In the genomic region with DNA sequence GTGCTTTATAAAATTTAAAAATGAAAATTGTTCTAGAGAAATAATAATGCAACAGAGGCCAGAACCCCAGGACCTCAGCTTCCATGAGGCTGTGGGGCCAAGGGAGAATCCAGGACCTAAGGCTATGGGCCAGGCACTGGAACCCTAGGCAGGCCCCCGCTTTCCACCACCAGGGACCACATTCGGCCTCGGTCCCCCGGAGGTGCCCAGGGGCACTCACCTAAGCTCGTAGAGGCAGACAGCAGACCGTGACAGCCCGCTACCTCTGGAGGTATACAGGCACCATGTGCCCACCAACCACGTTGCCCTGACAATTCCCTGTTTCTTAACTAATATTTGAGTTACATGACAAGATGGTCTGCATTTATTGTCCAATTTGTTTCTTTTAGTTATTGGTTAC, we compare ENCODE assay signal across 31 cellular contexts. TPM values are rescaled to one million over a fixed set of nuclear protein-coding genes. Genes with fewer than 3 reads are reported as not detected.
"Had no signal": no experiment of that assay in that cellular context is flagged by ENCODE, and none has a peak within 500 bp of the region (broad histone marks: within the 10 kb centered on the region; RNA-seq: fewer than 3 reads in every experiment).

No MANE protein-coding gene starts in this region.

- DNase-seq: stimulated activated CD4-positive, alpha-beta T cell treated with anti-CD3 and anti-CD28 coated beads, Interleukin-2, amount 100 ng/mL, for 48 hours; stimulated activated CD4-positive, alpha-beta T cell treated with anti-CD3 and anti-CD28 coated beads, Interleukin-4, amount 100 ng/mL, for 1 hour; stimulated activated CD4-positive, alpha-beta T cell treated with anti-CD3 and anti-CD28 coated beads, Interleukin-4, amount 100 ng/mL, for 24 hours; stimulated activated CD4-positive, alpha-beta T cell treated with anti-CD3 and anti-CD28 coated beads, Interleukin-4, amount 100 ng/mL, for 4 hours; stimulated activated CD8-positive, alpha-beta memory T cell treated with anti-CD3 and anti-CD28 coated beads, Interleukin-4, amount 100 ng/mL, for 48 hours; stimulated activated naive B cell treated with anti-CD40 and anti-IgM and Interleukin-4, amounts not matched to agents 10 μg/mL and 1 μg/mL and 100 μg/mL, for 72 hours; stimulated activated naive CD4-positive, alpha-beta T cell; stimulated activated naive CD4-positive, alpha-beta T cell treated with Interleukin-2 at 50 U/mL for 16 hours; stimulated activated naive CD8-positive, alpha-beta T cell treated with anti-CD3 and anti-CD28 coated beads, Interleukin-15, amount 100 ng/mL, for 72 hours; stimulated activated naive CD8-positive, alpha-beta T cell treated with anti-CD3 and anti-CD28 coated beads, Interleukin-15, Interleukin-2, amounts not matched to agents 100 U/mL and 50 U/mL, for 24 hours; stomach; substantia nigra; testis; thyroid gland; tibial artery; transverse colon; upper lobe of right lung; uterus had no signal

- H3K4me1 ChIP-seq: stomach, suprapubic skin, testis, thyroid gland, tibial artery, tibial nerve, transverse colon, upper lobe of left lung, upper lobe of right lung, uterus, vagina had no signal

- H3K4me1 Mint-ChIP-seq: stimulated activated effector memory CD8-positive, alpha-beta T cell treated with anti-CD3 and anti-CD28 coated beads, Interleukin-12 subunit alpha, Interleukin-12 subunit beta, amount 100 ng/mL, for 72 hours; stimulated activated memory B cell treated with anti-CD40 and anti-IgM and Interleukin-4, amounts not matched to agents 10 μg/mL and 1 μg/mL and 100 μg/mL, for 72 hours; stimulated activated naive B cell treated with anti-CD40 and anti-IgM and Interleukin-4, amounts not matched to agents 10 μg/mL and 1 μg/mL and 100 μg/mL, for 72 hours; stimulated activated naive CD8-positive, alpha-beta T cell treated with anti-CD3 and anti-CD28 coated beads, Interleukin-15, amount 100 ng/mL, for 72 hours had no signal

- ATAC-seq: stimulated activated effector memory CD8-positive, alpha-beta T cell treated with anti-CD3 and anti-CD28 coated beads, Interleukin-12 subunit alpha, Interleukin-12 subunit beta, amount 100 ng/mL, for 72 hours; stimulated activated memory B cell treated with anti-CD40 and anti-IgM and Interleukin-4, amounts not matched to agents 10 μg/mL and 1 μg/mL and 100 μg/mL, for 72 hours; stimulated activated naive B cell treated with anti-CD40 and anti-IgM and Interleukin-4, amounts not matched to agents 10 μg/mL and 1 μg/mL and 100 μg/mL, for 72 hours; stimulated activated naive CD8-positive, alpha-beta T cell treated with anti-CD3 and anti-CD28 coated beads, Interleukin-15, amount 100 ng/mL, for 72 hours; stimulated activated naive CD8-positive, alpha-beta T cell treated with anti-CD3 and anti-CD28 coated beads, Interleukin-15, Interleukin-2, amounts not matched to agents 100 U/mL and 50 U/mL, for 24 hours; upper lobe of right lung had no signal

- H3K4me3 Mint-ChIP-seq: stimulated activated effector memory CD8-positive, alpha-beta T cell treated with anti-CD3 and anti-CD28 coated beads, Interleukin-12 subunit alpha, Interleukin-12 subunit beta, amount 100 ng/mL, for 72 hours; stimulated activated memory B cell treated with anti-CD40 and anti-IgM and Interleukin-4, amounts not matched to agents 10 μg/mL and 1 μg/mL and 100 μg/mL, for 72 hours; stimulated activated naive B cell treated with anti-CD40 and anti-IgM and Interleukin-4, amounts not matched to agents 10 μg/mL and 1 μg/mL and 100 μg/mL, for 72 hours; stimulated activated naive CD8-positive, alpha-beta T cell treated with anti-CD3 and anti-CD28 coated beads, Interleukin-15, amount 100 ng/mL, for 72 hours; stimulated activated naive CD8-positive, alpha-beta T cell treated with anti-CD3 and anti-CD28 coated beads, Interleukin-15, Interleukin-2, amounts not matched to agents 100 ng/mL and 50 ng/mL, for 24 hours; type B pancreatic cell had no signal

- H3K36me3 Mint-ChIP-seq: stimulated activated effector memory CD8-positive, alpha-beta T cell treated with anti-CD3 and anti-CD28 coated beads, Interleukin-12 subunit alpha, Interleukin-12 subunit beta, amount 100 ng/mL, for 72 hours; stimulated activated memory B cell treated with anti-CD40 and anti-IgM and Interleukin-4, amounts not matched to agents 10 μg/mL and 1 μg/mL and 100 μg/mL, for 72 hours; stimulated activated naive B cell treated with anti-CD40 and anti-IgM and Interleukin-4, amounts not matched to agents 10 μg/mL and 1 μg/mL and 100 μg/mL, for 72 hours; type B pancreatic cell had no signal

- H3K9me3 ChIP-seq: stomach, suprapubic skin, testis, thoracic aorta, thyroid gland, tibial artery, tibial nerve, transverse colon, upper lobe of left lung, upper lobe of right lung, uterus, vagina had no signal

- H3K9me3 Mint-ChIP-seq: stimulated activated effector memory CD8-positive, alpha-beta T cell treated with anti-CD3 and anti-CD28 coated beads, Interleukin-12 subunit alpha, Interleukin-12 subunit beta, amount 100 ng/mL, for 72 hours; stimulated activated memory B cell treated with anti-CD40 and anti-IgM and Interleukin-4, amounts not matched to agents 10 μg/mL and 1 μg/mL and 100 μg/mL, for 72 hours; stimulated activated naive CD8-positive, alpha-beta T cell treated with anti-CD3 and anti-CD28 coated beads, Interleukin-15, amount 100 ng/mL, for 72 hours; stimulated activated naive CD8-positive, alpha-beta T cell treated with anti-CD3 and anti-CD28 coated beads, Interleukin-15, Interleukin-2, amounts not matched to agents 100 ng/mL and 50 ng/mL, for 24 hours; type B pancreatic cell had no signal

- H3K27ac Mint-ChIP-seq: stimulated activated effector memory CD8-positive, alpha-beta T cell treated with anti-CD3 and anti-CD28 coated beads, Interleukin-12 subunit alpha, Interleukin-12 subunit beta, amount 100 ng/mL, for 72 hours; stimulated activated memory B cell treated with anti-CD40 and anti-IgM and Interleukin-4, amounts not matched to agents 10 μg/mL and 1 μg/mL and 100 μg/mL, for 72 hours; stimulated activated naive B cell treated with anti-CD40 and anti-IgM and Interleukin-4, amounts not matched to agents 10 μg/mL and 1 μg/mL and 100 μg/mL, for 72 hours; stimulated activated naive CD8-positive, alpha-beta T cell treated with anti-CD3 and anti-CD28 coated beads, Interleukin-15, amount 100 ng/mL, for 72 hours; stimulated activated naive CD8-positive, alpha-beta T cell treated with anti-CD3 and anti-CD28 coated beads, Interleukin-15, Interleukin-2, amounts not matched to agents 100 ng/mL and 50 ng/mL, for 24 hours; type B pancreatic cell had no signal

- H3K27me3 ChIP-seq: stomach, suprapubic skin, testis, thyroid gland, tibial artery, tibial nerve, transverse colon, upper lobe of left lung, upper lobe of right lung, uterus, vagina had no signal

- H3K27ac ChIP-seq: stomach, suprapubic skin, testis, thoracic aorta, thyroid gland, tibial artery, tibial nerve, transverse colon, upper lobe of left lung, upper lobe of right lung, uterus, vagina had no signal

- H3K27me3 Mint-ChIP-seq: stimulated activated memory B cell treated with anti-CD40 and anti-IgM and Interleukin-4, amounts not matched to agents 10 μg/mL and 1 μg/mL and 100 μg/mL, for 72 hours; stimulated activated naive B cell treated with anti-CD40 and anti-IgM and Interleukin-4, amounts not matched to agents 10 μg/mL and 1 μg/mL and 100 μg/mL, for 72 hours; stimulated activated naive CD8-positive, alpha-beta T cell treated with anti-CD3 and anti-CD28 coated beads, Interleukin-15, amount 100 ng/mL, for 72 hours; stimulated activated naive CD8-positive, alpha-beta T cell treated with anti-CD3 and anti-CD28 coated beads, Interleukin-15, Interleukin-2, amounts not matched to agents 100 ng/mL and 50 ng/mL, for 24 hours; type B pancreatic cell had no signal

- H3K4me3 ChIP-seq: stomach, suprapubic skin, testis, thoracic aorta, thyroid gland, tibial artery, tibial nerve, transverse colon, upper lobe of left lung, upper lobe of right lung, uterus, vagina had no signal

- H3K36me3 ChIP-seq: stomach, suprapubic skin, thoracic aorta, thyroid gland, tibial artery, tibial nerve, transverse colon, upper lobe of left lung, upper lobe of right lung, uterus, vagina had no signal

RNA-seq across cellular contexts. Expression of a gene that starts 49.5 kb away (rescaled TPM):
- total RNA-seq: stomach, subcutaneous adipose tissue, suprapubic skin, temporal lobe, thoracic aorta, tibial nerve, transverse colon, upper lobe of left lung, upper lobe of right lung, ureter, urinary bladder, uterus, vagina had no signal
- polyA plus RNA-seq: stomach, urinary bladder had no signal
